Comparison of ENCODE assay signal across 8 cellular contexts in the genomic region with DNA sequence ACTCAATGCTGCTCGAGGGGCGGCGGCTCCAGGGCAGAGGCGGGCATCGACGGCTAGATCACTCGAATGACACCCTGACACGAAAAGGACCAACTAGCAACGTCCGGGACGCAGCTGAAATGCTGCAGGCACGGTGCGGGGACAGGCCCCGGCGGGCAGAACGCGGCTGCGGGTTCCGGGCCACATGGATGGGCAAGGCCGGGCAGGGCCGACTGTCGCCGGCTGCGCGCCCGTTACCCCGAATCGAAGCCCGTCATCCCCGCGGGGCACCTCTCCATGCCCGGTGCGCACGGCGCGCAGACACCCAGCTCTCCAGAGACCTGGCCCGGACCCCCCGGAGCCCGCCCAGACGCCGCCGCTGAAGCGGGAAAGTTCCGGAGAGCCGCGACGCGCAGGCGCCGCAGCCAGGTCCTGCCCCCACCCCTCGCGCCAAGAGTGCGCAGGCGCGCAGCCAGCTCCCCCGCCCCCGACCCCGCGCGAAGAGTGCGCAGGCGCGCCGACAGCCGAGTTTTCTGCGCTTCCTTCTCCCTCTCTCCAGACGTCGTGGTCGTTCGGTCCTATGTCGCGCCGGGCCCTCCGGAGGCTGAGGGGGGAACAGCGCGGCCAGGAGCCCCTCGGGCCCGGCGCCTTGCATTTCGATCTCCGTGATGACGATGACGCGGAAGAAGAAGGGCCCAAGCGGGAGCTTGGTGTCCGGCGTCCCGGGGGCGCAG. TPM values are rescaled to one million over a fixed set of nuclear protein-coding genes. Genes with fewer than 3 reads are reported as not detected.
DNase-seq lines count a peak whose midpoint lies in the region; ATAC-seq and TF ChIP-seq lines count a peak whose summit lies in the region.

A gene with protein sequence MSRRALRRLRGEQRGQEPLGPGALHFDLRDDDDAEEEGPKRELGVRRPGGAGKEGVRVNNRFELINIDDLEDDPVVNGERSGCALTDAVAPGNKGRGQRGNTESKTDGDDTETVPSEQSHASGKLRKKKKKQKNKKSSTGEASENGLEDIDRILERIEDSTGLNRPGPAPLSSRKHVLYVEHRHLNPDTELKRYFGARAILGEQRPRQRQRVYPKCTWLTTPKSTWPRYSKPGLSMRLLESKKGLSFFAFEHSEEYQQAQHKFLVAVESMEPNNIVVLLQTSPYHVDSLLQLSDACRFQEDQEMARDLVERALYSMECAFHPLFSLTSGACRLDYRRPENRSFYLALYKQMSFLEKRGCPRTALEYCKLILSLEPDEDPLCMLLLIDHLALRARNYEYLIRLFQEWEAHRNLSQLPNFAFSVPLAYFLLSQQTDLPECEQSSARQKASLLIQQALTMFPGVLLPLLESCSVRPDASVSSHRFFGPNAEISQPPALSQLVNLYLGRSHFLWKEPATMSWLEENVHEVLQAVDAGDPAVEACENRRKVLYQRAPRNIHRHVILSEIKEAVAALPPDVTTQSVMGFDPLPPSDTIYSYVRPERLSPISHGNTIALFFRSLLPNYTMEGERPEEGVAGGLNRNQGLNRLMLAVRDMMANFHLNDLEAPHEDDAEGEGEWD (plus strand): TSS at position 484 of the 713 bp plus-strand sequence. CDS start 76 bp downstream, at position 560.

- peaks cover 21% of the 10 kb centered on the region for H3K36me3 ChIP-seq in HUES6 (ENCODE audit: control insufficient read depth, insufficient read depth, low read length)

- H3K4me3 ChIP-seq in HUES6 (ENCODE audit: low read depth, low read length), result peak within 1 kb of the TSS; percentile 83
- H3K4me3 ChIP-seq in epithelial cell of esophagus (ENCODE audit: low read length), result peak within 1 kb of the TSS; percentile 82
- peak within 1 kb of the TSS; percentile 87 for H3K4me3 ChIP-seq in mononuclear cell (ENCODE audit: low read length)

- no peak for TF ChIP-seq CTCF in epithelial cell of esophagus (IDR thresholded peaks at IDR 0.05; ENCODE audit: insufficient read depth, low read depth, low read length, missing control alignments)

- H3K27me3 ChIP-seq in HUES6 (ENCODE audit: control insufficient read depth, insufficient read depth, low read length) (no peaks in the 10 kb centered on the region), mononuclear cell (ENCODE audit: insufficient read depth, low read length) (no peaks in the 10 kb centered on the region)

- H3K9ac ChIP-seq in HUES6 (ENCODE audit: low read length), result peak within 1 kb of the TSS; percentile 99

- peak; percentile 86 for DNase-seq in COR-L47 (lab: John Stamatoyannopoulos, UW)
- peak; percentile 96 for DNase-seq in OCI-M1 (lab: John Stamatoyannopoulos, UW)
- peak; percentile 83 for DNase-seq in activated T-cell treated with anti-CD3 and anti-CD28 coated beads for 24 hours (ENCODE audit: low read depth)
- DNase-seq in epithelial cell of esophagus (ENCODE audit: low read depth), result peak; percentile 84
- peak; percentile 81 to 82 for DNase-seq in stimulated activated CD8-positive, alpha-beta memory T cell treated with anti-CD3 and anti-CD28 coated beads, Interleukin-2, amount 100 ng/mL, for 48 hours (ENCODE audit: low read depth in 2 of 2)

- ATAC-seq in GM21390 (IDR thresholded peaks at IDR 0.05; ENCODE audit: unreplicated experiment), result peak; percentile 37

- H3K9me3 ChIP-seq in HUES6 (ENCODE audit: control insufficient read depth, insufficient read depth, low read depth, low read length) (peaks cover 2% of the 10 kb centered on the region; the same call in 1 of the 2 replicates), mononuclear cell (ENCODE audit: low read depth, low read length) (peaks cover under 1% of the 10 kb centered on the region)

- peak within 1 kb of the TSS; percentile 96 for H3K27ac ChIP-seq in HUES6 (ENCODE audit: low read depth, low read length)

- peaks cover 11% of the 10 kb centered on the region; the same call in 1 of the 2 replicates for H3K4me1 ChIP-seq in HUES6 (ENCODE audit: control insufficient read depth, insufficient read depth, low read length)
- H3K4me1 ChIP-seq in mononuclear cell (ENCODE audit: insufficient read depth, low read length), result peaks cover 25% of the 10 kb centered on the region

RNA-seq across cellular contexts. Expression of the gene that starts here (rescaled TPM):
- total RNA-seq in mononuclear cell, result 148 TPM

Comparison
In these comparisons a context has a peak if more than half of its experiments do, and no peak if none do; other contexts are left out.
1. Peak in every context shown above with its lines: DNase-seq, ATAC-seq, H3K4me3 ChIP-seq and H3K27ac ChIP-seq.